Comparison of ENCODE assay signal across 9 cellular contexts in the genomic region with DNA sequence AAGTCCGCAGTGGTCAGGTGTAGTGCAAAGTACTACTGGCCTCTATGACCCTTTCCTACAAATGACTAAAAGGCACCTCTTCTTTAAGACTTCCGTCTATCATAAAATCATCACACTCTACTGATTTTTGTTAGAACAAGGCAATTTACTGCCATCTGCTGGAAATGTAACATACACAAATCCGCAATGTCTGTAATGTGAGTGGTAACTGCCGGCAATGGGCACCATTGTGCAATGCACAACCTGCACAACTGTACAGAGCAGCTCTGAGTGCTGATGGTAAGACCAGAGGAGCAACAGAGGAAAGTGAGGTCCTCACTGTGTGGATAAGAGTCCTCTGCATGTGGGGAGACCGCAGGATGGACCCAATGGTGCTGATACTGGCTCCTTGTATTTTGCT.
DNase-seq lines count a peak whose midpoint lies in the region.
"Had no signal": no experiment of that assay in that cellular context is flagged by ENCODE, and none has a peak within 500 bp of the region (broad histone marks: within the 10 kb centered on the region; RNA-seq: fewer than 3 reads in every experiment).

No MANE protein-coding gene starts in this region.

- DNase-seq in SKM-1 treated with dmso at 0.1 percent for 144 hours (lab: John Stamatoyannopoulos, UW; ENCODE audit: unreplicated experiment) (peak; percentile 29), SKM-1 (lab: John Stamatoyannopoulos, UW; ENCODE audit: unreplicated experiment) (no peak), NCI-H526 (lab: John Stamatoyannopoulos, UW) (peak; percentile 11 to 51), fibroblast of gingiva (ENCODE audit: low read depth) (peak; percentile 62), stromal cell of bone marrow (ENCODE audit: low read depth) (peak; percentile 28), NCI-H1930 (lab: John Stamatoyannopoulos, UW) (no peak), T-helper 1 cell (no peak), posterior vena cava (ENCODE audit: low spot score) (no peak)
- DNase-seq: heart left ventricle had no signal

- intact Hi-C loops in posterior vena cava (cut with DNase I) = no loop called here

Comparison
In these comparisons a context has a peak if more than half of its experiments do, and no peak if none do; other contexts are left out.
1. DNase-seq: peak in SKM-1 treated with dmso at 0.1 percent for 144 hours (single experiment), NCI-H526 (2 of 2), fibroblast of gingiva (single experiment) and stromal cell of bone marrow (single experiment); none in SKM-1 (single experiment), NCI-H1930 (0 of 2), T-helper 1 cell (0 of 5) and posterior vena cava (single experiment).